Comparison of ENCODE assay signal across 8 cellular contexts in genomic region chr22:37747090-37747714, GRCh38. TPM values are rescaled to one million over a fixed set of nuclear protein-coding genes. Genes with fewer than 3 reads are reported as not detected.
DNase-seq lines count a peak whose midpoint lies in the region; ATAC-seq and TF ChIP-seq lines count a peak whose summit lies in the region.

No MANE protein-coding gene starts in this region.

- no peaks in the 10 kb centered on the region for H3K9me3 ChIP-seq in HAP-1

- DNase-seq in HAP-1 (ENCODE audit: low spot score in 2 of 2) (peak in 1 of 2 experiments; percentile 22), glutamatergic neuron (no peak), progenitor cell of endocrine pancreas (ENCODE audit: low spot score, unreplicated experiment) (no peak), hypothalamus (lab: John Stamatoyannopoulos, UW) (no peak), SW480 (ENCODE audit: low spot score) (no peak)

- H3K27me3 ChIP-seq in HAP-1 (ENCODE audit: low read depth): no peaks in the 10 kb centered on the region

- H3K27ac Mint-ChIP-seq in glutamatergic neuron (ENCODE audit: unreplicated experiment): no peak overlapping the region
- H3K27ac Mint-ChIP-seq in progenitor cell of endocrine pancreas: peak overlapping the region; percentile 87

- ATAC-seq in HG02938 (IDR thresholded peaks at IDR 0.05; ENCODE audit: unreplicated experiment): no peak
- no peak for ATAC-seq in GM19455 (IDR thresholded peaks at IDR 0.05; ENCODE audit: unreplicated experiment)

- in situ Hi-C loops in HAP-1 (cut with MboI; ENCODE audit: low sequenced_read_pairs): no loop called here

- no peak for TF ChIP-seq CTCF in WI38 (IDR thresholded peaks at IDR 0.05; ENCODE audit: low read depth, low read length)
- TF ChIP-seq CTCF in glutamatergic neuron (IDR thresholded peaks at IDR 0.05; ENCODE audit: partially characterized antibody, unreplicated experiment): no peak
- no peak for TF ChIP-seq CTCF in progenitor cell of endocrine pancreas (IDR thresholded peaks at IDR 0.05; ENCODE audit: unreplicated experiment)

- H3K4me3 ChIP-seq in HAP-1 (peak overlapping the region; percentile 88), WI38 (ENCODE audit: low read depth, low read length) (peak overlapping the region; percentile 88)

- H3K27me3 Mint-ChIP-seq in glutamatergic neuron (ENCODE audit: unreplicated experiment): peaks cover 9% of the 10 kb centered on the region
- no peaks in the 10 kb centered on the region for H3K27me3 Mint-ChIP-seq in progenitor cell of endocrine pancreas

- H3K4me1 Mint-ChIP-seq in glutamatergic neuron (ENCODE audit: low read depth, unreplicated experiment) (no peaks in the 10 kb centered on the region), progenitor cell of endocrine pancreas (ENCODE audit: low read depth) (peaks cover 34% of the 10 kb centered on the region)

- H3K4me3 Mint-ChIP-seq in glutamatergic neuron (ENCODE audit: unreplicated experiment) (peak overlapping the region; percentile 80), progenitor cell of endocrine pancreas (ENCODE audit: low read depth) (peak overlapping the region; percentile 80)

- no peaks in the 10 kb centered on the region for H3K36me3 Mint-ChIP-seq in glutamatergic neuron (ENCODE audit: unreplicated experiment)
- H3K36me3 Mint-ChIP-seq in progenitor cell of endocrine pancreas (ENCODE audit: insufficient read depth): peaks cover 4% of the 10 kb centered on the region

- H3K4me1 ChIP-seq in HAP-1: peaks cover 5% of the 10 kb centered on the region

- H3K36me3 ChIP-seq in HAP-1 (replicated peaks): 0 out of 2 replicates have a peak, but pooled peaks cover 3% of the 10 kb centered on the region

- H3K9me3 Mint-ChIP-seq in glutamatergic neuron (ENCODE audit: unreplicated experiment): peaks cover 4% of the 10 kb centered on the region
- H3K9me3 Mint-ChIP-seq in progenitor cell of endocrine pancreas (ENCODE audit: low read depth): no peaks in the 10 kb centered on the region

RNA-seq across cellular contexts. Expression of gene TRIOBP, which starts 50.4 kb away (rescaled TPM):
- total RNA-seq in glutamatergic neuron (ENCODE audit: unreplicated experiment) (33.7 TPM), progenitor cell of endocrine pancreas (73.0 and 78.7 TPM in 2 replicates)
